ENCODE assay signal across 8 cellular contexts in genomic region chr16:53071748-53072301, GRCh38.
DNase-seq lines count a peak whose midpoint lies in the region; ATAC-seq and TF ChIP-seq lines count a peak whose summit lies in the region.

No MANE protein-coding gene starts in this region.

- TF ChIP-seq CTCF in cardiac fibroblast (IDR thresholded peaks at IDR 0.05; ENCODE audit: low read depth, low read length): no peak

- no peaks in the 10 kb centered on the region for H3K36me3 ChIP-seq in neuron (ENCODE audit: insufficient read depth, low read length)

- peaks cover 4% of the 10 kb centered on the region for H3K9me3 ChIP-seq in neuron (ENCODE audit: low read length)

- H2AFZ ChIP-seq in neuron (ENCODE audit: low read depth, low read length): peak overlapping the region; percentile 79

- ATAC-seq in GM19328 (IDR thresholded peaks at IDR 0.05; ENCODE audit: unreplicated experiment): peak; percentile 43
- peak; percentile 66 for ATAC-seq in HG03354 (IDR thresholded peaks at IDR 0.05; ENCODE audit: poor library complexity, severe bottlenecking, unreplicated experiment)
- no peak for ATAC-seq in HG03159 (IDR thresholded peaks at IDR 0.05; ENCODE audit: unreplicated experiment)

- peaks cover 8% of the 10 kb centered on the region for H3K4me1 ChIP-seq in neuron (ENCODE audit: insufficient read depth, low read length)

- H3K27me3 ChIP-seq in neuron (ENCODE audit: insufficient read depth, low read length): no peaks in the 10 kb centered on the region

- peak; percentile 43 to 87 for DNase-seq in cardiac fibroblast (ENCODE audit: low read depth in 2 of 2)
- DNase-seq in activated CD8-positive, alpha-beta memory T cell treated with anti-CD3 and anti-CD28 coated beads, Interleukin-2, amount 50 U/mL, for 48 hours: no peak
- no peak for DNase-seq in T1000 (lab: John Stamatoyannopoulos, UW)
- no peak for DNase-seq in EL

- no peak overlapping the region for H3K4me3 ChIP-seq in cardiac fibroblast (replicated peaks in 1 of 2; ENCODE audit: low read depth in 2 of 2, low read length in 2 of 2)
- peak overlapping the region; percentile 46 for H3K4me3 ChIP-seq in neuron (ENCODE audit: low read length)

Comparison
In these comparisons a context has a peak if more than half of its experiments do, and no peak if none do; other contexts are left out.
1. DNase-seq: peak in cardiac fibroblast (2 of 2); none in activated CD8-positive, alpha-beta memory T cell treated with anti-CD3 and anti-CD28 coated beads, Interleukin-2, amount 50 U/mL, for 48 hours (single experiment), T1000 (single experiment) and EL (single experiment).